13 cellular contexts compared by ENCODE assay signal in the genomic region with DNA sequence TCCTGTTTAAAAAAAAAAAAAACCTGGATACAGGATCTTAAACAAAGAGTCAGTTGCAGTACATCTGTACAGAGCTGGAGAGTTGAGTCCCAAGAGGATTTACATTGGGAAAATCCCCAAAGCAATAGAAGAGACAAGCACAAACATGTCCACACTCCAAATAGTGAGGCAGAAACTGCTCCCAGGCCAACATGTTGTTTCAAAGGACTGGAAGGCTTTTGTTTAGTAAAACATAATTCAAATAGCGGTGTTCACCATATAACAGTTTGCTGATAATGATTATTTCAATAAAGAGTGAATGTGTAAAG.
A peak's percentile ranks its signal among the peaks of the same experiment; 100 is the strongest.
DNase-seq lines count a peak whose midpoint lies in the region; ATAC-seq and TF ChIP-seq lines count a peak whose summit lies in the region.
"Had no signal": no experiment of that assay in that cellular context is flagged by ENCODE, and none has a peak within 500 bp of the region (broad histone marks: within the 10 kb centered on the region; RNA-seq: fewer than 3 reads in every experiment).

No MANE protein-coding gene starts in this region.

- H3K4me1 ChIP-seq in SJCRH30 (peaks cover 35% of the 10 kb centered on the region), lower lobe of right lung (peaks cover 32% of the 10 kb centered on the region)

- TF ChIP-seq CTCF in nephron (IDR thresholded peaks at IDR 0.05; ENCODE audit: unreplicated experiment in 3 of 3) (no peak), lower lobe of right lung (IDR thresholded peaks at IDR 0.05) (no peak)

- no peak overlapping the region for H3K4me3 ChIP-seq in SJCRH30
- no peak overlapping the region for H3K4me3 ChIP-seq in lower lobe of right lung
- H3K4me3 ChIP-seq: mucosa of descending colon, right atrium auricular region had no signal

- H3K9me3 ChIP-seq in SJCRH30 (replicated peaks) (no peaks in the 10 kb centered on the region), lower lobe of right lung (no peaks in the 10 kb centered on the region)
- H3K9me3 ChIP-seq: mucosa of descending colon, right atrium auricular region had no signal

- DNase-seq in NCI-H1105 (lab: John Stamatoyannopoulos, UW): peak; percentile 95
- peak; percentile 46 to 87 for DNase-seq in SJCRH30
- no peak for DNase-seq in activated CD4-positive, alpha-beta T cell treated with anti-CD3 and anti-CD28 coated beads, Interleukin-2, amount 10 ng/mL, durations not matched to agents 7 days and 5 days
- no peak for DNase-seq in lower lobe of right lung
- DNase-seq: activated CD4-positive, alpha-beta memory T cell treated with anti-CD3 and anti-CD28 coated beads for 36 hours; activated naive CD4-positive, alpha-beta T cell treated with anti-CD3 and anti-CD28 coated beads, Interleukin-2, amount 50 U/mL, for 16 hours; IMR-90; mucosa of descending colon had no signal

- no peaks in the 10 kb centered on the region for H3K36me3 Mint-ChIP-seq in nephron (ENCODE audit: low read depth)
- H3K36me3 Mint-ChIP-seq in activated CD4-positive, alpha-beta T cell treated with anti-CD3 and anti-CD28 coated beads, Interleukin-2, amount 10 ng/mL, durations not matched to agents 7 days and 5 days (ENCODE audit: low read depth): no peaks in the 10 kb centered on the region
- H3K36me3 Mint-ChIP-seq: activated CD4-positive, alpha-beta memory T cell treated with anti-CD3 and anti-CD28 coated beads for 36 hours had no signal

- H3K4me3 Mint-ChIP-seq in nephron: no peak overlapping the region
- H3K4me3 Mint-ChIP-seq in activated CD4-positive, alpha-beta T cell treated with anti-CD3 and anti-CD28 coated beads, Interleukin-2, amount 10 ng/mL, durations not matched to agents 7 days and 5 days: no peak overlapping the region
- H3K4me3 Mint-ChIP-seq: activated CD4-positive, alpha-beta memory T cell treated with anti-CD3 and anti-CD28 coated beads for 36 hours had no signal

- H3K27me3 ChIP-seq in SJCRH30 (no peaks in the 10 kb centered on the region), lower lobe of right lung (ENCODE audit: low read depth) (no peaks in the 10 kb centered on the region)
- H3K27me3 ChIP-seq: right atrium auricular region had no signal

- H3K4me1 Mint-ChIP-seq in nephron: peaks cover 32% of the 10 kb centered on the region
- H3K4me1 Mint-ChIP-seq in activated CD4-positive, alpha-beta T cell treated with anti-CD3 and anti-CD28 coated beads, Interleukin-2, amount 10 ng/mL, durations not matched to agents 7 days and 5 days: no peaks in the 10 kb centered on the region

- H3K36me3 ChIP-seq in SJCRH30: no peaks in the 10 kb centered on the region
- no peaks in the 10 kb centered on the region for H3K36me3 ChIP-seq in lower lobe of right lung
- H3K36me3 ChIP-seq: right atrium auricular region had no signal

- POLR2A ChIA-PET in activated CD4-positive, alpha-beta T cell treated with anti-CD3 and anti-CD28 coated beads, Interleukin-2, amount 10 ng/mL, durations not matched to agents 7 days and 5 days (lab: Charles Lee): no interaction called here

- CTCF ChIA-PET in activated CD4-positive, alpha-beta T cell treated with anti-CD3 and anti-CD28 coated beads, Interleukin-2, amount 10 ng/mL, durations not matched to agents 7 days and 5 days (lab: Charles Lee): no interaction called here

- H3K27me3 Mint-ChIP-seq in nephron (ENCODE audit: low read depth): no peaks in the 10 kb centered on the region
- H3K27me3 Mint-ChIP-seq in activated CD4-positive, alpha-beta T cell treated with anti-CD3 and anti-CD28 coated beads, Interleukin-2, amount 10 ng/mL, durations not matched to agents 7 days and 5 days: no peaks in the 10 kb centered on the region
- H3K27me3 Mint-ChIP-seq: activated CD4-positive, alpha-beta memory T cell treated with anti-CD3 and anti-CD28 coated beads for 36 hours had no signal

- ATAC-seq in GM18907 (IDR thresholded peaks at IDR 0.05; ENCODE audit: unreplicated experiment) (peak; percentile 41), HG02571 (IDR thresholded peaks at IDR 0.05; ENCODE audit: unreplicated experiment) (no peak), lower lobe of right lung (no peak), GM18909 (IDR thresholded peaks at IDR 0.05; ENCODE audit: poor library complexity, unreplicated experiment) (no peak)

- no peaks in the 10 kb centered on the region for H3K9me3 Mint-ChIP-seq in nephron
- no peaks in the 10 kb centered on the region for H3K9me3 Mint-ChIP-seq in activated CD4-positive, alpha-beta T cell treated with anti-CD3 and anti-CD28 coated beads, Interleukin-2, amount 10 ng/mL, durations not matched to agents 7 days and 5 days

- peak overlapping the region; percentile 62 to 94 (median 90) for H3K27ac Mint-ChIP-seq in nephron
- no peak overlapping the region for H3K27ac Mint-ChIP-seq in activated CD4-positive, alpha-beta T cell treated with anti-CD3 and anti-CD28 coated beads, Interleukin-2, amount 10 ng/mL, durations not matched to agents 7 days and 5 days
- H3K27ac Mint-ChIP-seq: activated CD4-positive, alpha-beta memory T cell treated with anti-CD3 and anti-CD28 coated beads for 36 hours had no signal

- intact Hi-C loops in lower lobe of right lung (cut with DNase I): no loop called here

- H3K27ac ChIP-seq in SJCRH30: peak overlapping the region; percentile 77
- no peak overlapping the region for H3K27ac ChIP-seq in lower lobe of right lung

Comparison
In these comparisons a context has a peak if more than half of its experiments do, and no peak if none do; other contexts are left out.
1. DNase-seq: peak in NCI-H1105 (single experiment) and SJCRH30 (2 of 2); none in activated CD4-positive, alpha-beta T cell treated with anti-CD3 and anti-CD28 coated beads, Interleukin-2, amount 10 ng/mL, durations not matched to agents 7 days and 5 days (single experiment) and lower lobe of right lung (single experiment).